ENCODE assay signal across 20 cellular contexts in the genomic region with DNA sequence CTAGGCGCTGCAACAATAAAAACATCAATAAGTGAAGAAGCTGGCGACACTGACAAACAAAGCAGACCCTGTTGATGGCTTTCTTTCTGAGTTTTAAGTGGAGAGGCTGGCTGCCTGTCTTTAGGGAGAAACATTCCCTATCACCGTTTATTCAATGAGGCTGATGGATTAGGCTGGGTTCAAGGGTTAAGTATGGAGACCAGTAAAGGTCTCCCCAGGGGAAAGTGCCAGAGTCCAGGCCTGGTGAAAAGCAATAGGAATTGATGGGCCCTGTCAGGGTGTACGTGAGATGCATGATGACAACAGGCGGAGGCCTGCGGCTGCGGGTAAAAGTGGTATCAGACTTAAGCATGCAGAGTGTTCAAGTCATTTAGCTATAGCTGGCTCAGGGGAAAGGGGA.
A peak's percentile ranks its signal among the peaks of the same experiment; 100 is the strongest.
DNase-seq lines count a peak whose midpoint lies in the region; ATAC-seq and TF ChIP-seq lines count a peak whose summit lies in the region.
"Had no signal": no experiment of that assay in that cellular context is flagged by ENCODE, and none has a peak within 500 bp of the region (broad histone marks: within the 10 kb centered on the region; RNA-seq: fewer than 3 reads in every experiment).

No MANE protein-coding gene starts in this region.

- peaks cover 6% of the 10 kb centered on the region for H3K9me3 Mint-ChIP-seq in glutamatergic neuron (ENCODE audit: unreplicated experiment)
- peaks cover 2 to 5% of the 10 kb centered on the region in 2 donors for H3K9me3 Mint-ChIP-seq in stimulated activated naive B cell treated with anti-CD40 and anti-IgM and Interleukin-4, amounts not matched to agents 10 μg/mL and 1 μg/mL and 100 μg/mL, for 72 hours
- peaks cover 8% of the 10 kb centered on the region for H3K9me3 Mint-ChIP-seq in activated CD4-positive, alpha-beta T cell treated with anti-CD3 and anti-CD28 coated beads, Interleukin-2, amount 10 ng/mL, durations not matched to agents 7 days and 5 days

- peaks cover 17% of the 10 kb centered on the region for H3K36me3 Mint-ChIP-seq in glutamatergic neuron (ENCODE audit: unreplicated experiment)
- peaks cover 42 to 64% of the 10 kb centered on the region in 2 donors for H3K36me3 Mint-ChIP-seq in stimulated activated naive B cell treated with anti-CD40 and anti-IgM and Interleukin-4, amounts not matched to agents 10 μg/mL and 1 μg/mL and 100 μg/mL, for 72 hours
- H3K36me3 Mint-ChIP-seq in activated CD4-positive, alpha-beta T cell treated with anti-CD3 and anti-CD28 coated beads, Interleukin-2, amount 10 ng/mL, durations not matched to agents 7 days and 5 days (ENCODE audit: low read depth): peaks cover 25% of the 10 kb centered on the region

- ATAC-seq in stimulated activated naive B cell treated with anti-CD40 and anti-IgM and Interleukin-4, amounts not matched to agents 10 μg/mL and 1 μg/mL and 100 μg/mL, for 72 hours (replicated peaks): no peak

- H3K4me1 Mint-ChIP-seq in glutamatergic neuron (ENCODE audit: low read depth, unreplicated experiment): peaks cover 27% of the 10 kb centered on the region
- H3K4me1 Mint-ChIP-seq in stimulated activated naive B cell treated with anti-CD40 and anti-IgM and Interleukin-4, amounts not matched to agents 10 μg/mL and 1 μg/mL and 100 μg/mL, for 72 hours: no peaks in the 10 kb centered on the region
- H3K4me1 Mint-ChIP-seq in activated CD4-positive, alpha-beta T cell treated with anti-CD3 and anti-CD28 coated beads, Interleukin-2, amount 10 ng/mL, durations not matched to agents 7 days and 5 days: no peaks in the 10 kb centered on the region

- no peak overlapping the region for H3K4me3 Mint-ChIP-seq in glutamatergic neuron (ENCODE audit: unreplicated experiment)
- H3K4me3 Mint-ChIP-seq in stimulated activated naive B cell treated with anti-CD40 and anti-IgM and Interleukin-4, amounts not matched to agents 10 μg/mL and 1 μg/mL and 100 μg/mL, for 72 hours: no peak overlapping the region
- no peak overlapping the region for H3K4me3 Mint-ChIP-seq in activated CD4-positive, alpha-beta T cell treated with anti-CD3 and anti-CD28 coated beads, Interleukin-2, amount 10 ng/mL, durations not matched to agents 7 days and 5 days
- H3K4me3 Mint-ChIP-seq: CD4-positive, alpha-beta T cell had no signal

- POLR2A ChIA-PET in HEK293T (lab: Yijun Ruan, JAX): no interaction called here
- POLR2A ChIA-PET in activated CD4-positive, alpha-beta T cell treated with anti-CD3 and anti-CD28 coated beads, Interleukin-2, amount 10 ng/mL, durations not matched to agents 7 days and 5 days (lab: Charles Lee): no interaction called here

- TF ChIP-seq CTCF in glutamatergic neuron (IDR thresholded peaks at IDR 0.05; ENCODE audit: partially characterized antibody, unreplicated experiment): no peak

- CTCF ChIA-PET in HEK293T (lab: Yijun Ruan, JAX): interaction anchor here (0.6 kb wide), 1 partner anchor 83 kb away, joined by 3 read pairs; no protein-coding TSS in a partner anchor
- CTCF ChIA-PET in activated CD4-positive, alpha-beta T cell treated with anti-CD3 and anti-CD28 coated beads, Interleukin-2, amount 10 ng/mL, durations not matched to agents 7 days and 5 days (lab: Charles Lee): interaction anchor here (1.6 kb wide), 1 partner anchor 13 kb away, joined by 3 read pairs; no protein-coding TSS in a partner anchor

- DNase-seq in NCI-H748 (lab: John Stamatoyannopoulos, UW; ENCODE audit: unreplicated experiment) (peak; percentile 17), NCI-H748 treated with DMSO at 0.1 percent for 48 hours (lab: John Stamatoyannopoulos, UW) (no peak), HEK293T (ENCODE audit: extremely low spot score) (no peak), glutamatergic neuron (peak; percentile 66), AML-193 (lab: John Stamatoyannopoulos, UW) (no peak)
- no peak for DNase-seq in stimulated activated naive B cell treated with anti-CD40 and anti-IgM and Interleukin-4, amounts not matched to agents 10 μg/mL and 1 μg/mL and 100 μg/mL, for 72 hours
- DNase-seq in activated CD4-positive, alpha-beta T cell treated with anti-CD3 and anti-CD28 coated beads, Interleukin-2, amount 10 ng/mL, durations not matched to agents 7 days and 5 days: no peak
- no peak for DNase-seq in activated CD4-positive, alpha-beta T cell treated with anti-CD3 and anti-CD28 coated beads for 1 hour
- DNase-seq: CD4-positive, alpha-beta T cell; DMS79; IMR-90; KG1; MG63; NCI-H146; NCI-H2029; NCI-H2171 treated with DMSO at 0.1 percent for 48 hours; NCI-H446; NCI-H524 treated with DMSO at 0.1 percent for 48 hours; Right ventricle myocardium superior; RPMI8226 had no signal

- H3K27me3 Mint-ChIP-seq in glutamatergic neuron (ENCODE audit: unreplicated experiment): peaks cover 2% of the 10 kb centered on the region
- no peaks in the 10 kb centered on the region for H3K27me3 Mint-ChIP-seq in stimulated activated naive B cell treated with anti-CD40 and anti-IgM and Interleukin-4, amounts not matched to agents 10 μg/mL and 1 μg/mL and 100 μg/mL, for 72 hours
- no peaks in the 10 kb centered on the region for H3K27me3 Mint-ChIP-seq in activated CD4-positive, alpha-beta T cell treated with anti-CD3 and anti-CD28 coated beads, Interleukin-2, amount 10 ng/mL, durations not matched to agents 7 days and 5 days
- H3K27me3 Mint-ChIP-seq: CD4-positive, alpha-beta T cell had no signal

- H3K27ac Mint-ChIP-seq in glutamatergic neuron (ENCODE audit: unreplicated experiment): no peak overlapping the region
- H3K27ac Mint-ChIP-seq in stimulated activated naive B cell treated with anti-CD40 and anti-IgM and Interleukin-4, amounts not matched to agents 10 μg/mL and 1 μg/mL and 100 μg/mL, for 72 hours: peak overlapping the region; percentile 3
- no peak overlapping the region for H3K27ac Mint-ChIP-seq in activated CD4-positive, alpha-beta T cell treated with anti-CD3 and anti-CD28 coated beads, Interleukin-2, amount 10 ng/mL, durations not matched to agents 7 days and 5 days
- H3K27ac Mint-ChIP-seq: CD4-positive, alpha-beta T cell had no signal

TF ChIP-seq in HEK293T, 16 proteins besides CTCF, POLR2A, EP300 and RAD21:
- TF ChIP-seq, protein P1, sequence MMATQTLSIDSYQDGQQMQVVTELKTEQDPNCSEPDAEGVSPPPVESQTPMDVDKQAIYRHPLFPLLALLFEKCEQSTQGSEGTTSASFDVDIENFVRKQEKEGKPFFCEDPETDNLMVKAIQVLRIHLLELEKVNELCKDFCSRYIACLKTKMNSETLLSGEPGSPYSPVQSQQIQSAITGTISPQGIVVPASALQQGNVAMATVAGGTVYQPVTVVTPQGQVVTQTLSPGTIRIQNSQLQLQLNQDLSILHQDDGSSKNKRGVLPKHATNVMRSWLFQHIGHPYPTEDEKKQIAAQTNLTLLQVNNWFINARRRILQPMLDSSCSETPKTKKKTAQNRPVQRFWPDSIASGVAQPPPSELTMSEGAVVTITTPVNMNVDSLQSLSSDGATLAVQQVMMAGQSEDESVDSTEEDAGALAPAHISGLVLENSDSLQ (IDR thresholded peaks at IDR 0.05): peak; percentile 54; the same call in 1 of the 2 replicates
- TF ChIP-seq FOXA1 (IDR thresholded peaks at IDR 0.05) (no peak), LEF1 (IDR thresholded peaks at IDR 0.05; ENCODE audit: borderline replicate concordance) (no peak)

Comparison
In these comparisons a context has a peak if more than half of its experiments do, and no peak if none do; other contexts are left out.
1. DNase-seq: peak in NCI-H748 (single experiment) and glutamatergic neuron (single experiment); none in NCI-H748 treated with DMSO at 0.1 percent for 48 hours (single experiment), HEK293T (single experiment), stimulated activated naive B cell treated with anti-CD40 and anti-IgM and Interleukin-4, amounts not matched to agents 10 μg/mL and 1 μg/mL and 100 μg/mL, for 72 hours (single experiment), activated CD4-positive, alpha-beta T cell treated with anti-CD3 and anti-CD28 coated beads, Interleukin-2, amount 10 ng/mL, durations not matched to agents 7 days and 5 days (single experiment), activated CD4-positive, alpha-beta T cell treated with anti-CD3 and anti-CD28 coated beads for 1 hour (single experiment) and AML-193 (0 of 2).